22 cellular contexts compared by ENCODE assay signal in genomic region chr5:60274704-60275103, GRCh38.
A peak's percentile ranks its signal among the peaks of the same experiment; 100 is the strongest.
DNase-seq lines count a peak whose midpoint lies in the region; ATAC-seq and TF ChIP-seq lines count a peak whose summit lies in the region.
"Had no signal": no experiment of that assay in that cellular context is flagged by ENCODE, and none has a peak within 500 bp of the region (broad histone marks: within the 10 kb centered on the region; RNA-seq: fewer than 3 reads in every experiment).

No MANE protein-coding gene starts in this region.

- intact Hi-C loops in lower lobe of right lung (cut with DNase I), result no loop called here
- intact Hi-C loops in sciatic nerve (cut with DNase I), result no loop called here

- TF ChIP-seq POLR2A in gastroesophageal sphincter (IDR thresholded peaks at IDR 0.05), result no peak

- no peaks in the 10 kb centered on the region for H3K27me3 ChIP-seq in gastroesophageal sphincter
- no peaks in the 10 kb centered on the region for H3K27me3 ChIP-seq in lower lobe of right lung (ENCODE audit: low read depth)
- H3K27me3 ChIP-seq: BLaER1 treated with 17β-estradiol and CSF1 and Interleukin-3, amounts not matched to agents 10 nM and 100 nM had no signal

- H3K9me3 ChIP-seq in gastroesophageal sphincter, result no peaks in the 10 kb centered on the region
- H3K9me3 ChIP-seq in lower lobe of right lung, result no peaks in the 10 kb centered on the region
- H3K9me3 ChIP-seq: BLaER1 treated with 17β-estradiol and CSF1 and Interleukin-3, amounts not matched to agents 10 nM and 100 nM had no signal

- H3K4me3 ChIP-seq in gastroesophageal sphincter, result no peak overlapping the region
- no peak overlapping the region for H3K4me3 ChIP-seq in lower lobe of right lung
- H3K4me3 ChIP-seq: BLaER1 treated with 17β-estradiol and CSF1 and Interleukin-3, amounts not matched to agents 10 nM and 100 nM had no signal

- H3K4me1 ChIP-seq in gastroesophageal sphincter (peaks cover 0 to 43% (median 0%) of the 10 kb centered on the region in 3 donors), lower lobe of right lung (no peaks in the 10 kb centered on the region)

- H3K36me3 ChIP-seq in gastroesophageal sphincter (no peaks in the 10 kb centered on the region), lower lobe of right lung (no peaks in the 10 kb centered on the region)
- H3K36me3 ChIP-seq: BLaER1 treated with 17β-estradiol and CSF1 and Interleukin-3, amounts not matched to agents 10 nM and 100 nM had no signal

- TF ChIP-seq CTCF in 22Rv1 (IDR thresholded peaks at IDR 0.05) (no peak), gastroesophageal sphincter (IDR thresholded peaks at IDR 0.05) (no peak), lower lobe of right lung (IDR thresholded peaks at IDR 0.05) (no peak)

- TF ChIP-seq EP300 in gastroesophageal sphincter (IDR thresholded peaks at IDR 0.05), result no peak

- ATAC-seq in SK-N-SH treated with all-trans-retinoic acid at 6 μM for 48 hours (peak; percentile 74), gastroesophageal sphincter (no peak), lower lobe of right lung (no peak), GM19395 (IDR thresholded peaks at IDR 0.05; ENCODE audit: unreplicated experiment) (no peak), sciatic nerve (no peak)
- ATAC-seq: HCT116, Panc1 had no signal

- DNase-seq in NCI-H1048 (lab: John Stamatoyannopoulos, UW) (peak; percentile 18), lower lobe of right lung (no peak), sciatic nerve (ENCODE audit: low spot score) (no peak)
- DNase-seq: AML-193; CD4-positive, alpha-beta T cell; GF-D8; NCI-H1092; NCI-H1417 treated with DMSO at 0.1 percent for 48 hours; NCI-H187 treated with DMSO at 0.1 percent for 48 hours; NCI-H526; NCI-H82; SHP77 had no signal

- peak overlapping the region; percentile 100 for H3K27ac ChIP-seq in 22Rv1
- H3K27ac ChIP-seq in gastroesophageal sphincter, result peak overlapping the region; percentile 66 to 97 (median 78)
- H3K27ac ChIP-seq in lower lobe of right lung, result no peak overlapping the region
- H3K27ac ChIP-seq: BLaER1 treated with 17β-estradiol and CSF1 and Interleukin-3, amounts not matched to agents 10 nM and 100 nM; HL-60; KMS-11; RWPE1 had no signal

TF ChIP-seq in SK-N-SH treated with all-trans-retinoic acid at 6 μM for 48 hours, 23 proteins besides CTCF, POLR2A, EP300 and RAD21:
- TF ChIP-seq TCF4 (CRISPR knock-in tag; IDR thresholded peaks at IDR 0.05; ENCODE audit: borderline replicate concordance) (peak; percentile 78; the same call in 1 of the 2 replicates), ZFP30 (CRISPR knock-in tag; IDR thresholded peaks at IDR 0.05) (no peak), TSHZ2 (CRISPR knock-in tag; IDR thresholded peaks at IDR 0.05) (peak; percentile 28; the same call in 1 of the 2 replicates)
